19 cellular contexts compared by ENCODE assay signal in genomic region chr19:31272707-31273106, GRCh38.
"Had no signal": no experiment of that assay in that cellular context is flagged by ENCODE, and none has a peak within 500 bp of the region (broad histone marks: within the 10 kb centered on the region; RNA-seq: fewer than 3 reads in every experiment).

No MANE protein-coding gene starts in this region.

- H3K9me3 Mint-ChIP-seq: endodermal cell; stimulated activated effector memory CD8-positive, alpha-beta T cell treated with anti-CD3 and anti-CD28 coated beads, Interleukin-12 subunit alpha, Interleukin-12 subunit beta, amount 100 ng/mL, for 72 hours; type B pancreatic cell had no signal

- H3K4me1 ChIP-seq: foreskin keratinocyte, right atrium auricular region, suprapubic skin had no signal

- H3K27me3 Mint-ChIP-seq: type B pancreatic cell had no signal

- H3K27ac Mint-ChIP-seq: endodermal cell; stimulated activated effector memory CD8-positive, alpha-beta T cell treated with anti-CD3 and anti-CD28 coated beads, Interleukin-12 subunit alpha, Interleukin-12 subunit beta, amount 100 ng/mL, for 72 hours; type B pancreatic cell had no signal

- H3K4me3 Mint-ChIP-seq: endodermal cell; stimulated activated effector memory CD8-positive, alpha-beta T cell treated with anti-CD3 and anti-CD28 coated beads, Interleukin-12 subunit alpha, Interleukin-12 subunit beta, amount 100 ng/mL, for 72 hours; type B pancreatic cell had no signal

- DNase-seq: central memory CD4-positive, alpha-beta T cell; effector CD4-positive, alpha-beta T cell; endodermal cell; erythroblast; foreskin keratinocyte; kidney glomerular epithelial cell; midbrain; stimulated activated CD4-positive, alpha-beta T cell treated with anti-CD3 and anti-CD28 coated beads, Interleukin-4, amount 100 ng/mL, for 1 hour; stimulated activated CD8-positive, alpha-beta memory T cell treated with anti-CD3 and anti-CD28 coated beads, Interleukin-4, amount 100 ng/mL, for 48 hours; stimulated activated naive CD8-positive, alpha-beta T cell treated with anti-CD3 and anti-CD28 coated beads, Interleukin-15, Interleukin-2, amounts not matched to agents 100 U/mL and 50 U/mL, for 24 hours; thyroid gland had no signal

- H3K4me3 ChIP-seq: coronary artery, hepatocyte, right atrium auricular region, smooth muscle cell, suprapubic skin, thyroid gland had no signal

- H3K9me3 ChIP-seq: right atrium auricular region, suprapubic skin, thyroid gland had no signal

- H3K4me1 Mint-ChIP-seq: endodermal cell had no signal

- H3K27me3 ChIP-seq: foreskin keratinocyte, hepatocyte, right atrium auricular region, suprapubic skin, thyroid gland had no signal

- ATAC-seq: foreskin keratinocyte; left lobe of liver; stimulated activated effector memory CD8-positive, alpha-beta T cell treated with anti-CD3 and anti-CD28 coated beads, Interleukin-12 subunit alpha, Interleukin-12 subunit beta, amount 100 ng/mL, for 72 hours; stimulated activated naive CD8-positive, alpha-beta T cell treated with anti-CD3 and anti-CD28 coated beads, Interleukin-15, Interleukin-2, amounts not matched to agents 100 U/mL and 50 U/mL, for 24 hours had no signal

- H3K36me3 Mint-ChIP-seq: stimulated activated effector memory CD8-positive, alpha-beta T cell treated with anti-CD3 and anti-CD28 coated beads, Interleukin-12 subunit alpha, Interleukin-12 subunit beta, amount 100 ng/mL, for 72 hours had no signal

- H3K27ac ChIP-seq: coronary artery, foreskin keratinocyte, hepatocyte, right atrium auricular region, suprapubic skin, thyroid gland had no signal
